In the genomic region with DNA sequence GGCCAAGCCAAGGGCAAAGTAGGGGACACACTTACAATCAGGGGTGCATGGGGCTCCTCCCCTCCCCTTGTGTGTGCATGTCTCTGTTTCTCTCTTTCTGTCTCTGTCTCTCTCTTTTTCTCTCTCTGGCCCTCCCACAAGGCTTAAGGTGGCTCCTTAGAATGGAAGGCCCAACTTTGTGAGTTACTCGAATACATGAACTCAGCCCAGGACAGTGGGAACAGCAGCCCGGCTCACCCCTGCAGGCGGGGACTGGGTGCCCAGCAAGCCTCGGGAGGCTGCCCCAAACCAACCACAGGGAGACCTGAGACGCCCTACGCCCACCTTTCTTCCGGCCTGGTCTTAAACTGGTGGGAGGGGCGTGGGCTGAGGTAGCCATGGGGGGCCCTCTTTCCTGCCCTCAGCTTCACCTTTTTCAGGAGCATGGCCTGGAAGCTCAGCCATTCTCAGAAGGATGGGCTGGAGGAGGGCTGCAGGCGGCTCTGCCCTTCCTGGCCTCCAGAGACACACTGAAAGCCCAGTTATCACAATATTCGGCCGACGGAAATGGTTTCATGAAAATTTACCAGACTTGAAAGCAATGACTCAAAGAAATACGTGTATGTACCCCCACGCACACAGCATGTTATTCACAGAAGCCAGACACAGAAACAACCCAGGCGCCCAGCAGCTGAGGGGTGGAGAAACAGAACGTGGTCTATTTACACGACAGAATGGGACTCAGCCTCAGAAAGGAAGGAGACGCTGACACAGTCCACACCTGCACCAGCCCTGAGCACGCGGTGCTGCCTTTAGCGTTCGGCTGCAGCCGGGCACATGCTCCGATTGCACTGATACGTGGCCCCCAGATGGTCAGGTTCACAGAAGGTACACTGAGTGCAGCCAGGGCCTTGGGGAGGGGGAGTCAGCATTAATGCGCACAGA, we compare ENCODE assay signal across 24 cellular contexts.
A peak's percentile ranks its signal among the peaks of the same experiment; 100 is the strongest.
DNase-seq lines count a peak whose midpoint lies in the region; ATAC-seq and TF ChIP-seq lines count a peak whose summit lies in the region.
"Had no signal": no experiment of that assay in that cellular context is flagged by ENCODE, and none has a peak within 500 bp of the region (broad histone marks: within the 10 kb centered on the region; RNA-seq: fewer than 3 reads in every experiment).

No MANE protein-coding gene starts in this region.

- H3K4me3 Mint-ChIP-seq in activated T-helper 17 cell treated with anti-CD3 and anti-CD28 coated beads, Interleukin-2, amount 50 U/mL, for 72 hours = no peak overlapping the region
- H3K4me3 Mint-ChIP-seq: CD4-positive, alpha-beta T cell had no signal

- ATAC-seq in activated T-helper 17 cell treated with anti-CD3 and anti-CD28 coated beads, Interleukin-2, amount 50 U/mL, for 72 hours (replicated peaks) = peak; percentile 34
- no peak for ATAC-seq in HG03097 (IDR thresholded peaks at IDR 0.05; ENCODE audit: low FRiP score, unreplicated experiment)
- no peak for ATAC-seq in GM19455 (IDR thresholded peaks at IDR 0.05; ENCODE audit: unreplicated experiment)

- H3K27me3 ChIP-seq in spleen (replicated peaks in 1 of 7) = peaks cover 0 to 39% (median 0%) of the 10 kb centered on the region in 7 donors
- H3K27me3 ChIP-seq: BLaER1, MG63 had no signal

- no peak overlapping the region for H3K4me3 ChIP-seq in spleen
- H3K4me3 ChIP-seq: BLaER1, GM23248, HAP-1, MG63 had no signal

- H3K27ac Mint-ChIP-seq in activated T-helper 17 cell treated with anti-CD3 and anti-CD28 coated beads, Interleukin-2, amount 50 U/mL, for 72 hours = no peak overlapping the region
- H3K27ac Mint-ChIP-seq: CD4-positive, alpha-beta T cell had no signal

- no peaks in the 10 kb centered on the region for H3K4me1 Mint-ChIP-seq in activated T-helper 17 cell treated with anti-CD3 and anti-CD28 coated beads, Interleukin-2, amount 50 U/mL, for 72 hours

- intact Hi-C loops in spleen (cut with DNase I; ENCODE audit: low total_unique reads) = no loop called here

- no peaks in the 10 kb centered on the region for H3K4me1 ChIP-seq in spleen
- H3K4me1 ChIP-seq: BLaER1, HAP-1 had no signal

- no peak for TF ChIP-seq CTCF in spleen (IDR thresholded peaks at IDR 0.05 in 8 of 11, conservative IDR thresholded peaks at IDR 0.05 in 3 of 11)

- H3K27me3 Mint-ChIP-seq in activated T-helper 17 cell treated with anti-CD3 and anti-CD28 coated beads, Interleukin-2, amount 50 U/mL, for 72 hours = peaks cover 13% of the 10 kb centered on the region

- TF ChIP-seq POLR2A in spleen (IDR thresholded peaks at IDR 0.05) = no peak

- no peaks in the 10 kb centered on the region for H3K36me3 ChIP-seq in spleen
- H3K36me3 ChIP-seq: BLaER1, HAP-1, MG63 had no signal

- no peaks in the 10 kb centered on the region for H3K9me3 Mint-ChIP-seq in activated T-helper 17 cell treated with anti-CD3 and anti-CD28 coated beads, Interleukin-2, amount 50 U/mL, for 72 hours

- 78 to 90% (median 87%) methylated on average over 26 of the region's 26 CpGs for WGBS in spleen, 5 donors

- H3K36me3 Mint-ChIP-seq in activated T-helper 17 cell treated with anti-CD3 and anti-CD28 coated beads, Interleukin-2, amount 50 U/mL, for 72 hours (ENCODE audit: low read depth) = no peaks in the 10 kb centered on the region

- DNase-seq in occipital lobe (lab: John Stamatoyannopoulos, UW) = peak; percentile 25
- DNase-seq in spleen = peak; percentile 48
- no peak for DNase-seq in NCI-H2196 treated with DMSO at 0.1 percent for 48 hours (lab: John Stamatoyannopoulos, UW; ENCODE audit: unreplicated experiment)
- DNase-seq: CD4-positive, alpha-beta T cell; COR-L47; DMS 273 treated with DMSO at 0.1 percent for 48 hours; DMS79 treated with DMSO at 0.1 percent for 48 hours; GM23248; Kasumi-1; MG63; NCI-H1417; NCI-H1694 treated with DMSO at 0.1 percent for 48 hours; NCI-H2081 treated with DMSO at 0.1 percent for 48 hours; NCI-H2171 treated with DMSO at 0.1 percent for 48 hours; NCI-H446; NCI-H526 treated with DMSO at 0.1 percent for 48 hours; SIG-M5 had no signal

- peak overlapping the region; percentile 15 for H3K27ac ChIP-seq in cingulate gyrus (ENCODE audit: low read depth, low read length)
- H3K27ac ChIP-seq in spleen = no peak overlapping the region
- H3K27ac ChIP-seq: BLaER1, GM23248, RWPE1 had no signal

- peaks cover 0 to 24% (median 19%) of the 10 kb centered on the region in 8 donors for H3K9me3 ChIP-seq in spleen
- H3K9me3 ChIP-seq: BLaER1, HAP-1 had no signal
